18 cellular contexts compared by ENCODE assay signal in the genomic region with DNA sequence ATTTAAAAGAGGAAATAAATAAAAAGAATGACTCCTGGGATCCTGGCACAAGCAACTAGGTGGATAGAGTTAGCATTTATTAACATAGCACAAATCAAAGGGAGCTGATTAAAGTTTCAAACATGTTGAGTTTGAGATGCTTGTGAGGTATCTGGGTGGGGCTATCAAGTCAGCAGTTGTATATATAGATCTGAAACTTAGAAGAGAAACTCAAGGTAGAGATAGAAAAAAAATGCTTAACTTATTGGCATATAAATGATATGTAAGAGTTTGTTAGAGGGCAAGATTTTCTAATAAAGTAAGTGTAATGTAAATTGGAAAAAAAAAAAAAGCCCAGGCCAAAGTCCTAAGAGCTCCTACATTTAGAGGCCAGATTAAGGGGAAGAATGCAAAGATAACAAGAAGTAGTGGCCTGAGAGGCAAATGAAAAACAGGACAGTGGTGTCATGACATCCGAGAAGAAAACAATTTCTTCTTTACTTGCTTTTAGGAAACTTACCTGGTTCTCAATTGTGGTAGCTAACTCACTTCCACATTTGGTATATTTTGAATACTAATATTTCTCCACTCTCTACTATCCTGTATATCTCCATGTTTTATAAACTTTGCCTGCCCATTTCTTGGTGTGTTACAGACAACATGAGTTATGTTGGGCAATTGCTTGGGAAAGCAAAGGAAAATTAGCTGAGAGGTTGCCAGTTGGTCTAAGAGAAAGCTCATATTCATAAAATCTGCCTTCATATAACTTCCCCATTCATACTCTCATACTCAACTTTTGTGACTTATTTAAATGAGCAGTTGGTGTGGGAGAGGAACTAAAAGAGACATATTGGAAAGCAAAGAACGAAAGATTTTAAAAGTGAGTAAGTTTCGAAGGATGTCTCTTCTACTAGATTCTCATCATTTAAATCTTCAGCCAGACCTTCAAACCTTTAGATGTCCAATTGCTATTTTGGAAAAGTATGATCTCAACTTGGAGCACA.
DNase-seq lines count a peak whose midpoint lies in the region; ATAC-seq, FAIRE-seq and TF ChIP-seq lines count a peak whose summit lies in the region.
"Had no signal": no experiment of that assay in that cellular context is flagged by ENCODE, and none has a peak within 500 bp of the region (broad histone marks: within the 10 kb centered on the region; RNA-seq: fewer than 3 reads in every experiment).

No MANE protein-coding gene starts in this region.

- ATAC-seq in GM19463 (IDR thresholded peaks at IDR 0.05; ENCODE audit: unreplicated experiment) = peak; percentile 41
- peak; percentile 54 for ATAC-seq in HG02885 (IDR thresholded peaks at IDR 0.05; ENCODE audit: poor library complexity, unreplicated experiment)
- ATAC-seq in left ventricle myocardium superior = no peak
- ATAC-seq: heart left ventricle, lower lobe of right lung, T-cell had no signal

- H3K9me3 ChIP-seq in Karpas-422 (ENCODE audit: low read length) = no peaks in the 10 kb centered on the region
- H3K9me3 ChIP-seq: lower lobe of right lung, vagina had no signal

- no peak for DNase-seq in GM12892 (ENCODE audit: insufficient read length)
- DNase-seq in Karpas-422 = peak; percentile 66
- DNase-seq in left ventricle myocardium superior = no peak
- no peak for DNase-seq in immature natural killer cell
- no peak for DNase-seq in cerebellum (ENCODE audit: low spot score)
- DNase-seq in iPS-NIHi7 (ENCODE audit: extremely low spot score) = no peak
- DNase-seq: activated CD4-positive, alpha-beta T cell treated with anti-CD3 and anti-CD28 coated beads, Interleukin-2, amount 50 U/mL, for 4 hours; activated gamma-delta T cell; DMS 273 treated with DMSO at 0.1 percent for 48 hours; heart left ventricle; IMR-90; lower lobe of right lung; NCI-H2081 treated with DMSO at 0.1 percent for 48 hours; T-cell had no signal

- H3K36me3 ChIP-seq in Karpas-422 (ENCODE audit: insufficient read depth, low read length) = no peaks in the 10 kb centered on the region
- H3K36me3 ChIP-seq: heart left ventricle, lower lobe of right lung, vagina had no signal

- no peak overlapping the region for H3K27ac Mint-ChIP-seq in immature natural killer cell
- H3K27ac Mint-ChIP-seq: T-cell had no signal

- no peaks in the 10 kb centered on the region for H3K4me1 Mint-ChIP-seq in immature natural killer cell
- H3K4me1 Mint-ChIP-seq: T-cell had no signal

- no peak for TF ChIP-seq POLR2A in GM12892 (IDR thresholded peaks at IDR 0.05; ENCODE audit: low read depth, low read length)

- H3K4me1 ChIP-seq in Karpas-422 (ENCODE audit: low read length) = peaks cover 11% of the 10 kb centered on the region
- H3K4me1 ChIP-seq: heart left ventricle, lower lobe of right lung, vagina had no signal

- H2AFZ ChIP-seq in Karpas-422 (ENCODE audit: low read length) = no peak overlapping the region

- no peak overlapping the region for H3K4me3 Mint-ChIP-seq in immature natural killer cell
- H3K4me3 Mint-ChIP-seq: T-cell had no signal

- no peak overlapping the region for H3K4me3 ChIP-seq in Karpas-422 (ENCODE audit: low read length)
- H3K4me3 ChIP-seq: heart left ventricle, lower lobe of right lung, vagina had no signal

- H3K9me3 Mint-ChIP-seq in immature natural killer cell = peaks cover 0 to 43% (median 13%) of the 10 kb centered on the region in 6 donors

- no peaks in the 10 kb centered on the region for H3K36me3 Mint-ChIP-seq in immature natural killer cell
- H3K36me3 Mint-ChIP-seq: T-cell had no signal

- no peak overlapping the region for H3K4me2 ChIP-seq in Karpas-422 (ENCODE audit: low read depth, low read length, poor library complexity, severe bottlenecking)

- no peak overlapping the region for H3K9ac ChIP-seq in Karpas-422 (ENCODE audit: low read length)

- no peaks in the 10 kb centered on the region for H3K27me3 ChIP-seq in Karpas-422 (ENCODE audit: low read length)
- H3K27me3 ChIP-seq: heart left ventricle, vagina had no signal

- H4K20me1 ChIP-seq in Karpas-422 (ENCODE audit: insufficient read depth, low read depth, low read length) = no peaks in the 10 kb centered on the region

- intact Hi-C loops in left ventricle myocardium superior (cut with micrococcal nuclease) = no loop called here

- no peaks in the 10 kb centered on the region for H3K79me2 ChIP-seq in Karpas-422 (ENCODE audit: low read length)

- FAIRE-seq in GM12892 (lab: Jason Lieb, UNC) = peak; percentile 72
- FAIRE-seq: bronchial epithelial cell had no signal

- no peaks in the 10 kb centered on the region for H3K9me2 ChIP-seq in Karpas-422 (replicated peaks; ENCODE audit: insufficient read depth, low read length)

- peaks cover 0 to 3% (median 3%) of the 10 kb centered on the region in 3 donors for H3K27me3 Mint-ChIP-seq in immature natural killer cell (ENCODE audit: low read depth in 3 of 3)

- H3K27ac ChIP-seq in Karpas-422 (ENCODE audit: low read length) = no peak overlapping the region
- H3K27ac ChIP-seq: heart left ventricle, lower lobe of right lung, vagina had no signal
